22 cellular contexts compared by ENCODE assay signal in genomic region chr14:105143451-105144230, GRCh38. TPM values are rescaled to one million over a fixed set of nuclear protein-coding genes. Genes with fewer than 3 reads are reported as not detected.
A peak's percentile ranks its signal among the peaks of the same experiment; 100 is the strongest.
DNase-seq lines count a peak whose midpoint lies in the region; ATAC-seq and TF ChIP-seq lines count a peak whose summit lies in the region.
"Had no signal": no experiment of that assay in that cellular context is flagged by ENCODE, and none has a peak within 500 bp of the region (broad histone marks: within the 10 kb centered on the region; RNA-seq: fewer than 3 reads in every experiment).

No MANE protein-coding gene starts in this region.

- ATAC-seq in left lung (no peak), gastrocnemius medialis (no peak)
- ATAC-seq: K562; naive thymus-derived CD4-positive, alpha-beta T cell had no signal

- peaks cover 0 to 72% of the 10 kb centered on the region in 2 donors for H3K36me3 ChIP-seq in left lung
- peaks cover 0 to 81% of the 10 kb centered on the region in 2 donors for H3K36me3 ChIP-seq in gastrocnemius medialis

- in situ Hi-C loops in gastrocnemius medialis (cut with MboI; ENCODE audit: low sequenced_read_pairs in 4 of 4), result no loop called here

- POLR2A ChIA-PET in RWPE1 (lab: Yijun Ruan, JAX; ENCODE audit: low non-redundant PET), result no interaction called here
- POLR2A ChIA-PET in HEK293T (lab: Yijun Ruan, JAX), result no interaction called here

- H3K4me3 ChIP-seq in left lung (no peak overlapping the region), gastrocnemius medialis (no peak overlapping the region)
- H3K4me3 ChIP-seq: GM23248, K562, lung, PC-9 had no signal

- peak; percentile 0 for DNase-seq in stimulated activated CD4-positive, alpha-beta T cell treated with anti-CD3 and anti-CD28 coated beads, Interleukin-4, amount 100 ng/mL, for 1 hour
- no peak for DNase-seq in stimulated activated CD4-positive, alpha-beta T cell treated with anti-CD3 and anti-CD28 coated beads, Interleukin-2, amount 100 ng/mL, for 48 hours
- no peak for DNase-seq in RWPE1 (ENCODE audit: low spot score)
- DNase-seq in left lung, result peak; percentile 21 to 74
- DNase-seq in RKO (ENCODE audit: low spot score), result no peak
- DNase-seq in gastrocnemius medialis, result no peak
- no peak for DNase-seq in HEK293T (ENCODE audit: extremely low spot score)
- DNase-seq: activated CD4-positive, alpha-beta T cell treated with anti-CD3 and anti-CD28 coated beads for 4 hours; activated CD8-positive, alpha-beta memory T cell treated with anti-CD3 and anti-CD28 coated beads for 24 hours; activated T-cell treated with anti-CD3 and anti-CD28 coated beads for 4 hours; GM23248; NCI-H1048; NCI-H1694; PC-9; SIG-M5; stimulated activated CD8-positive, alpha-beta memory T cell treated with anti-CD3 and anti-CD28 coated beads, Interleukin-4, amount 100 ng/mL, for 48 hours; SW 1271; T-helper 9 cell; trophoblast cell had no signal

- no peak for TF ChIP-seq POLR2A in gastrocnemius medialis (IDR thresholded peaks at IDR 0.05)

- peak overlapping the region; percentile 1; the same call in 1 of the 2 replicates for H3K27ac ChIP-seq in RWPE1
- H3K27ac ChIP-seq in left lung, result no peak overlapping the region
- no peak overlapping the region for H3K27ac ChIP-seq in gastrocnemius medialis
- H3K27ac ChIP-seq: GM23248, PC-9 had no signal

- intact Hi-C loops in left lung (cut with DNase I), result no loop called here
- intact Hi-C loops in gastrocnemius medialis (cut with DNase I; ENCODE audit: low total_unique reads), result no loop called here

- H3K27me3 ChIP-seq in left lung, result no peaks in the 10 kb centered on the region
- H3K27me3 ChIP-seq in gastrocnemius medialis, result no peaks in the 10 kb centered on the region

- H3K4me1 ChIP-seq in left lung (no peaks in the 10 kb centered on the region), gastrocnemius medialis (no peaks in the 10 kb centered on the region)

- TF ChIP-seq CTCF in RWPE1 (conservative IDR thresholded peaks at IDR 0.05; ENCODE audit: low read depth) (no peak), left lung (IDR thresholded peaks at IDR 0.05) (no peak), gastrocnemius medialis (IDR thresholded peaks at IDR 0.05 in 4 of 5, conservative IDR thresholded peaks at IDR 0.05 in 1 of 5) (no peak)

- CTCF ChIA-PET in RWPE1 (lab: Yijun Ruan, JAX) (no interaction called here), HEK293T (lab: Yijun Ruan, JAX) (no interaction called here)

- peaks cover 0 to 22% of the 10 kb centered on the region in 2 donors for H3K9me3 ChIP-seq in left lung
- peaks cover 0 to 5% (median 0%) of the 10 kb centered on the region in 3 donors for H3K9me3 ChIP-seq in gastrocnemius medialis

TF ChIP-seq in HEK293T, 16 proteins besides CTCF, POLR2A, EP300 and RAD21:
- TF ChIP-seq SUZ12 (IDR thresholded peaks at IDR 0.05), result no peak

RNA-seq across cellular contexts. Expression of gene JAG2, which starts 24.9 kb away (rescaled TPM):
- 10 to 100 TPM; 32.0 to 34.2 TPM for total RNA-seq in left lung
- 10 to 100 TPM in 3 of 4 donors, 1 to 10 TPM in 1; 8.0 to 17.9 (median 15.7) TPM for total RNA-seq in gastrocnemius medialis

RNA-seq across cellular contexts. Expression of gene NUDT14, which starts 37.5 kb away (rescaled TPM):
- 10 to 100 TPM; 52.5 to 77.5 TPM for total RNA-seq in left lung
- total RNA-seq in gastrocnemius medialis, result 10 to 100 TPM; 11.0 to 25.5 (median 16.4) TPM

Comparison
In these comparisons a context has a peak if more than half of its experiments do, and no peak if none do; other contexts are left out.
1. DNase-seq: peak in stimulated activated CD4-positive, alpha-beta T cell treated with anti-CD3 and anti-CD28 coated beads, Interleukin-4, amount 100 ng/mL, for 1 hour (single experiment) and left lung (2 of 2); none in stimulated activated CD4-positive, alpha-beta T cell treated with anti-CD3 and anti-CD28 coated beads, Interleukin-2, amount 100 ng/mL, for 48 hours (0 of 2), RWPE1 (single experiment), RKO (single experiment), gastrocnemius medialis (0 of 2) and HEK293T (single experiment).